In genomic region chr6:143450453-143451362, GRCh38 we compare ENCODE assay signal across 1 cellular context.
TF ChIP-seq lines count a peak whose summit lies in the region.

ADAT2 (minus strand) TSS chr6:143450695; CDS start chr6:143450658, 37 bp downstream.
A gene with protein sequence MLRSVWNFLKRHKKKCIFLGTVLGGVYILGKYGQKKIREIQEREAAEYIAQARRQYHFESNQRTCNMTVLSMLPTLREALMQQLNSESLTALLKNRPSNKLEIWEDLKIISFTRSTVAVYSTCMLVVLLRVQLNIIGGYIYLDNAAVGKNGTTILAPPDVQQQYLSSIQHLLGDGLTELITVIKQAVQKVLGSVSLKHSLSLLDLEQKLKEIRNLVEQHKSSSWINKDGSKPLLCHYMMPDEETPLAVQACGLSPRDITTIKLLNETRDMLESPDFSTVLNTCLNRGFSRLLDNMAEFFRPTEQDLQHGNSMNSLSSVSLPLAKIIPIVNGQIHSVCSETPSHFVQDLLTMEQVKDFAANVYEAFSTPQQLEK (plus strand): TSS chr6:143450805. CDS start chr6:143451043, 238 bp downstream.

TF ChIP-seq in HepG2, 621 proteins besides CTCF, POLR2A, EP300 and RAD21 (continued from another document and continues in another):
- peak; percentile 96; the same call in 1 of the 2 replicates for TF ChIP-seq ZNF34 (CRISPR knock-in tag; IDR thresholded peaks at IDR 0.05; ENCODE audit: borderline replicate concordance)
- TF ChIP-seq FOSL1 (CRISPR knock-in tag; IDR thresholded peaks at IDR 0.05; ENCODE audit: borderline replicate concordance) = 0 out of 2 replicates have a peak, but pooled peaks have one; percentile 21
- TF ChIP-seq SMYD3 (CRISPR knock-in tag; IDR thresholded peaks at IDR 0.05) = peak; percentile 98
- no peak for TF ChIP-seq SMARCC2 (IDR thresholded peaks at IDR 0.05)
- TF ChIP-seq, protein P1, sequence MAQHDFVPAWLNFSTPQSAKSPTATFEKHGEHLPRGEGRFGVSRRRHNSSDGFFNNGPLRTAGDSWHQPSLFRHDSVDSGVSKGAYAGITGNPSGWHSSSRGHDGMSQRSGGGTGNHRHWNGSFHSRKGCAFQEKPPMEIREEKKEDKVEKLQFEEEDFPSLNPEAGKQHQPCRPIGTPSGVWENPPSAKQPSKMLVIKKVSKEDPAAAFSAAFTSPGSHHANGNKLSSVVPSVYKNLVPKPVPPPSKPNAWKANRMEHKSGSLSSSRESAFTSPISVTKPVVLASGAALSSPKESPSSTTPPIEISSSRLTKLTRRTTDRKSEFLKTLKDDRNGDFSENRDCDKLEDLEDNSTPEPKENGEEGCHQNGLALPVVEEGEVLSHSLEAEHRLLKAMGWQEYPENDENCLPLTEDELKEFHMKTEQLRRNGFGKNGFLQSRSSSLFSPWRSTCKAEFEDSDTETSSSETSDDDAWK (CRISPR knock-in tag; IDR thresholded peaks at IDR 0.05) = no peak
- TF ChIP-seq, protein P2, sequence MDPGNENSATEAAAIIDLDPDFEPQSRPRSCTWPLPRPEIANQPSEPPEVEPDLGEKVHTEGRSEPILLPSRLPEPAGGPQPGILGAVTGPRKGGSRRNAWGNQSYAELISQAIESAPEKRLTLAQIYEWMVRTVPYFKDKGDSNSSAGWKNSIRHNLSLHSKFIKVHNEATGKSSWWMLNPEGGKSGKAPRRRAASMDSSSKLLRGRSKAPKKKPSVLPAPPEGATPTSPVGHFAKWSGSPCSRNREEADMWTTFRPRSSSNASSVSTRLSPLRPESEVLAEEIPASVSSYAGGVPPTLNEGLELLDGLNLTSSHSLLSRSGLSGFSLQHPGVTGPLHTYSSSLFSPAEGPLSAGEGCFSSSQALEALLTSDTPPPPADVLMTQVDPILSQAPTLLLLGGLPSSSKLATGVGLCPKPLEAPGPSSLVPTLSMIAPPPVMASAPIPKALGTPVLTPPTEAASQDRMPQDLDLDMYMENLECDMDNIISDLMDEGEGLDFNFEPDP (CRISPR knock-in tag; conservative IDR thresholded peaks at IDR 0.05) = no peak
- TF ChIP-seq ZBTB1 (CRISPR knock-in tag; IDR thresholded peaks at IDR 0.05; ENCODE audit: borderline replicate concordance) = peak; percentile 56; the same call in 1 of the 2 replicates
- no peak for TF ChIP-seq GTF3A (CRISPR knock-in tag; conservative IDR thresholded peaks at IDR 0.05)
- no peak for TF ChIP-seq ARNT (IDR thresholded peaks at IDR 0.05)
- 0 out of 2 replicates have a peak, but pooled peaks have one; percentile 85 for TF ChIP-seq ZNF235 (CRISPR knock-in tag; IDR thresholded peaks at IDR 0.05; ENCODE audit: borderline replicate concordance)
- peak; percentile 99 for TF ChIP-seq NRL (CRISPR knock-in tag; IDR thresholded peaks at IDR 0.05; ENCODE audit: borderline replicate concordance)
- TF ChIP-seq POLR2AphosphoS5 (IDR thresholded peaks at IDR 0.05; ENCODE audit: low read depth, low read length) = peak; percentile 87
- TF ChIP-seq ZNF331 (CRISPR knock-in tag; IDR thresholded peaks at IDR 0.05) = peak; percentile 99
- TF ChIP-seq AHDC1 (CRISPR knock-in tag; IDR thresholded peaks at IDR 0.05; ENCODE audit: borderline replicate concordance) = peak; percentile 91
- 0 out of 2 replicates have a peak, but pooled peaks have one; percentile 94 for TF ChIP-seq ZNF619 (CRISPR knock-in tag; IDR thresholded peaks at IDR 0.05)
- 0 out of 2 replicates have a peak, but pooled peaks have one; percentile 69 for TF ChIP-seq ZSCAN25 (CRISPR knock-in tag; IDR thresholded peaks at IDR 0.05)
- peak; percentile 87 for TF ChIP-seq ZNF704 (CRISPR knock-in tag; IDR thresholded peaks at IDR 0.05; ENCODE audit: borderline replicate concordance)
- TF ChIP-seq SOX6 (IDR thresholded peaks at IDR 0.05) = no peak
- TF ChIP-seq SOX6 (CRISPR knock-in tag; IDR thresholded peaks at IDR 0.05) = peak; percentile 91
- TF ChIP-seq, protein P3, sequence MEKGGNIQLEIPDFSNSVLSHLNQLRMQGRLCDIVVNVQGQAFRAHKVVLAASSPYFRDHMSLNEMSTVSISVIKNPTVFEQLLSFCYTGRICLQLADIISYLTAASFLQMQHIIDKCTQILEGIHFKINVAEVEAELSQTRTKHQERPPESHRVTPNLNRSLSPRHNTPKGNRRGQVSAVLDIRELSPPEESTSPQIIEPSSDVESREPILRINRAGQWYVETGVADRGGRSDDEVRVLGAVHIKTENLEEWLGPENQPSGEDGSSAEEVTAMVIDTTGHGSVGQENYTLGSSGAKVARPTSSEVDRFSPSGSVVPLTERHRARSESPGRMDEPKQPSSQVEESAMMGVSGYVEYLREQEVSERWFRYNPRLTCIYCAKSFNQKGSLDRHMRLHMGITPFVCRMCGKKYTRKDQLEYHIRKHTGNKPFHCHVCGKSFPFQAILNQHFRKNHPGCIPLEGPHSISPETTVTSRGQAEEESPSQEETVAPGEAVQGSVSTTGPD (CRISPR knock-in tag; IDR thresholded peaks at IDR 0.05) = no peak
- peak; percentile 100 for TF ChIP-seq ZNF670 (CRISPR knock-in tag; IDR thresholded peaks at IDR 0.05; ENCODE audit: borderline replicate concordance)
- peak; percentile 98 for TF ChIP-seq HOXD1 (CRISPR knock-in tag; IDR thresholded peaks at IDR 0.05)
- peak; percentile 80 for TF ChIP-seq ZFP37 (CRISPR knock-in tag; IDR thresholded peaks at IDR 0.05; ENCODE audit: borderline replicate concordance)
- TF ChIP-seq SKIL (CRISPR knock-in tag; IDR thresholded peaks at IDR 0.05; ENCODE audit: borderline replicate concordance) = peak; percentile 84
- TF ChIP-seq ZNF20 (CRISPR knock-in tag; IDR thresholded peaks at IDR 0.05) = no peak
- peak; percentile 87 for TF ChIP-seq NFYB (CRISPR knock-in tag; IDR thresholded peaks at IDR 0.05)
- TF ChIP-seq, protein P4, sequence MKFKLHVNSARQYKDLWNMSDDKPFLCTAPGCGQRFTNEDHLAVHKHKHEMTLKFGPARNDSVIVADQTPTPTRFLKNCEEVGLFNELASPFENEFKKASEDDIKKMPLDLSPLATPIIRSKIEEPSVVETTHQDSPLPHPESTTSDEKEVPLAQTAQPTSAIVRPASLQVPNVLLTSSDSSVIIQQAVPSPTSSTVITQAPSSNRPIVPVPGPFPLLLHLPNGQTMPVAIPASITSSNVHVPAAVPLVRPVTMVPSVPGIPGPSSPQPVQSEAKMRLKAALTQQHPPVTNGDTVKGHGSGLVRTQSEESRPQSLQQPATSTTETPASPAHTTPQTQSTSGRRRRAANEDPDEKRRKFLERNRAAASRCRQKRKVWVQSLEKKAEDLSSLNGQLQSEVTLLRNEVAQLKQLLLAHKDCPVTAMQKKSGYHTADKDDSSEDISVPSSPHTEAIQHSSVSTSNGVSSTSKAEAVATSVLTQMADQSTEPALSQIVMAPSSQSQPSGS (CRISPR knock-in tag; IDR thresholded peaks at IDR 0.05) = peak; percentile 97
- no peak for TF ChIP-seq GRHL1 (CRISPR knock-in tag; conservative IDR thresholded peaks at IDR 0.05)
- peak; percentile 97 for TF ChIP-seq ZMYM3 (CRISPR knock-in tag; IDR thresholded peaks at IDR 0.05)
- 0 out of 2 replicates have a peak, but pooled peaks have one; percentile 64 for TF ChIP-seq ZFYVE20 (CRISPR knock-in tag; IDR thresholded peaks at IDR 0.05; ENCODE audit: borderline replicate concordance, low read depth)
- TF ChIP-seq, protein P5, sequence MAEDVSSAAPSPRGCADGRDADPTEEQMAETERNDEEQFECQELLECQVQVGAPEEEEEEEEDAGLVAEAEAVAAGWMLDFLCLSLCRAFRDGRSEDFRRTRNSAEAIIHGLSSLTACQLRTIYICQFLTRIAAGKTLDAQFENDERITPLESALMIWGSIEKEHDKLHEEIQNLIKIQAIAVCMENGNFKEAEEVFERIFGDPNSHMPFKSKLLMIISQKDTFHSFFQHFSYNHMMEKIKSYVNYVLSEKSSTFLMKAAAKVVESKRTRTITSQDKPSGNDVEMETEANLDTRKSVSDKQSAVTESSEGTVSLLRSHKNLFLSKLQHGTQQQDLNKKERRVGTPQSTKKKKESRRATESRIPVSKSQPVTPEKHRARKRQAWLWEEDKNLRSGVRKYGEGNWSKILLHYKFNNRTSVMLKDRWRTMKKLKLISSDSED (CRISPR knock-in tag; IDR thresholded peaks at IDR 0.05) = peak; percentile 24; the same call in 1 of the 2 replicates
- TF ChIP-seq KAT7 (CRISPR knock-in tag; IDR thresholded peaks at IDR 0.05; ENCODE audit: borderline replicate concordance) = peak; percentile 100
- peak; percentile 68; the same call in 1 of the 2 replicates for TF ChIP-seq RCOR2 (CRISPR knock-in tag; IDR thresholded peaks at IDR 0.05)
- TF ChIP-seq TCF7 (IDR thresholded peaks at IDR 0.05; ENCODE audit: low read depth) = no peak
- TF ChIP-seq, protein P6, sequence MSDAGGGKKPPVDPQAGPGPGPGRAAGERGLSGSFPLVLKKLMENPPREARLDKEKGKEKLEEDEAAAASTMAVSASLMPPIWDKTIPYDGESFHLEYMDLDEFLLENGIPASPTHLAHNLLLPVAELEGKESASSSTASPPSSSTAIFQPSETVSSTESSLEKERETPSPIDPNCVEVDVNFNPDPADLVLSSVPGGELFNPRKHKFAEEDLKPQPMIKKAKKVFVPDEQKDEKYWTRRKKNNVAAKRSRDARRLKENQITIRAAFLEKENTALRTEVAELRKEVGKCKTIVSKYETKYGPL (CRISPR knock-in tag; IDR thresholded peaks at IDR 0.05) = peak; percentile 61; the same call in 1 of the 2 replicates
- peak; percentile 84 for TF ChIP-seq SOX5 (CRISPR knock-in tag; IDR thresholded peaks at IDR 0.05; ENCODE audit: borderline replicate concordance)
